Comparison of ENCODE assay signal across 8 cellular contexts in genomic region chr13:77026255-77026782, GRCh38. TPM values are rescaled to one million over a fixed set of nuclear protein-coding genes. Genes with fewer than 3 reads are reported as not detected.
A peak's percentile ranks its signal among the peaks of the same experiment; 100 is the strongest.
DNase-seq lines count a peak whose midpoint lies in the region; ATAC-seq and TF ChIP-seq lines count a peak whose summit lies in the region.

No MANE protein-coding gene starts in this region.

- peak overlapping the region; percentile 99 for H3K18ac ChIP-seq in neuronal stem cell (ENCODE audit: low read length)

- peak overlapping the region; percentile 97 for H3K27ac ChIP-seq in RWPE1
- peak overlapping the region; percentile 98 for H3K27ac ChIP-seq in foreskin keratinocyte
- H3K27ac ChIP-seq in neuronal stem cell (replicated peaks; ENCODE audit: low read length), result peak overlapping the region; percentile 96
- H3K27ac ChIP-seq in substantia nigra (ENCODE audit: low read depth, low read length, poor library complexity, severe bottlenecking), result peak overlapping the region; percentile 95

- peak overlapping the region; percentile 82 for H3K4me2 ChIP-seq in neuronal stem cell (ENCODE audit: insufficient read depth, low read length, poor library complexity, severe bottlenecking)

- peak overlapping the region; percentile 87 for H3K9ac ChIP-seq in neuronal stem cell (ENCODE audit: low read depth, low read length, poor library complexity)

- H3K9me3 ChIP-seq in neuronal stem cell (replicated peaks in 1 of 2; ENCODE audit: control insufficient read depth in 2 of 2, insufficient read depth in 1 of 2, low read depth in 1 of 2, low read length in 2 of 2), result no peaks in the 10 kb centered on the region

- peak overlapping the region; percentile 79 for H2BK15ac ChIP-seq in neuronal stem cell (ENCODE audit: low read length)

- peak overlapping the region; percentile 98 for H2AFZ ChIP-seq in neuronal stem cell (ENCODE audit: low read length)

- CTCF ChIA-PET in RWPE1 (lab: Yijun Ruan, JAX), result interaction anchor here (0.7 to 1.0 kb wide), 2 partner anchors 9 to 1339 kb away, joined by 3 read pairs; no protein-coding TSS in a partner anchor

- TF ChIP-seq CTCF in RWPE1 (conservative IDR thresholded peaks at IDR 0.05; ENCODE audit: low read depth) (no peak), foreskin keratinocyte (conservative IDR thresholded peaks at IDR 0.05) (no peak)

- H3K14ac ChIP-seq in neuronal stem cell (ENCODE audit: low read length), result no peak overlapping the region

- no peak overlapping the region for H4K91ac ChIP-seq in neuronal stem cell (ENCODE audit: low read depth, low read length, poor library complexity)

- no peak overlapping the region for H3K4ac ChIP-seq in neuronal stem cell (ENCODE audit: low read length)

- H3K36me3 ChIP-seq in neuronal stem cell (replicated peaks in 1 of 2; ENCODE audit: control insufficient read depth in 2 of 2, insufficient read depth in 2 of 2, low read length in 2 of 2), result peaks cover 0 to 30% of the 10 kb centered on the region in 2 donors

- no peaks in the 10 kb centered on the region for H3K27me3 ChIP-seq in foreskin keratinocyte
- no peaks in the 10 kb centered on the region for H3K27me3 ChIP-seq in neuronal stem cell (ENCODE audit: control insufficient read depth in 3 of 3, insufficient read depth in 3 of 3, low read depth in 1 of 3, low read length in 3 of 3)

- H4K8ac ChIP-seq in neuronal stem cell (ENCODE audit: low read depth, low read length), result no peak overlapping the region

- DNase-seq in D341Med (ENCODE audit: low spot score) (peak; percentile 87), HUDEP-2 (lab: John Stamatoyannopoulos, UW; ENCODE audit: unreplicated experiment in 76 of 76) (peak in 74 of 76 experiments; percentile 31 to 89 (median 77)), RWPE1 (ENCODE audit: low spot score) (peak; percentile 81), foreskin keratinocyte (peak; percentile 36 to 59), neuronal stem cell (ENCODE audit: low spot score) (peak; percentile 49), substantia nigra (lab: John Stamatoyannopoulos, UW) (peak in 47 of 49 donors; percentile 12 to 86 (median 59))
- peak; percentile 92 for DNase-seq in activated effector memory CD4-positive, alpha-beta T cell treated with anti-CD3 and anti-CD28 coated beads, Interleukin-2, amount 50 U/mL, for 16 hours

- ATAC-seq in GM21381 (IDR thresholded peaks at IDR 0.05; ENCODE audit: unreplicated experiment) (peak; percentile 50), foreskin keratinocyte (peak; percentile 74)

- H3K4me1 ChIP-seq in foreskin keratinocyte (peaks cover 14% of the 10 kb centered on the region), neuronal stem cell (ENCODE audit: control insufficient read depth in 2 of 2, insufficient read depth in 1 of 2, low read depth in 1 of 2, low read length in 2 of 2) (peaks cover 5 to 6% of the 10 kb centered on the region in 2 donors)

- POLR2A ChIA-PET in RWPE1 (lab: Yijun Ruan, JAX; ENCODE audit: low non-redundant PET), result interaction anchor here (0.6 to 0.7 kb wide), 2 partner anchors 12 to 16 kb away, joined by 4 to 7 read pairs; no protein-coding TSS in a partner anchor

- H2BK12ac ChIP-seq in neuronal stem cell (ENCODE audit: low read length), result no peak overlapping the region

- H3K23ac ChIP-seq in neuronal stem cell (ENCODE audit: low read depth, low read length, poor library complexity), result peak overlapping the region; percentile 99

- H3K79me1 ChIP-seq in neuronal stem cell (ENCODE audit: low read depth, low read length), result peaks cover 9% of the 10 kb centered on the region

- H2BK5ac ChIP-seq in neuronal stem cell (ENCODE audit: low read length), result peak overlapping the region; percentile 99

- WGBS in neuronal stem cell (ENCODE audit: extremely low coverage in 2 of 2, insufficient read length in 2 of 2, insufficient replicate concordance in 1 of 2), 2 donors, result no CpG with 5 or more reads among the region's 53 CpGs

- no peak overlapping the region for H2AK5ac ChIP-seq in neuronal stem cell (ENCODE audit: low read depth, low read length)

- H2BK120ac ChIP-seq in neuronal stem cell (ENCODE audit: low read depth, low read length), result no peak overlapping the region

- H3K4me3 ChIP-seq in neuronal stem cell (ENCODE audit: low read length in 2 of 2), result peak overlapping the region; percentile 65 to 100

RNA-seq across cellular contexts. Expression of gene FBXL3, which starts 0.6 kb away (rescaled TPM):
- total RNA-seq in foreskin keratinocyte, result 29.2 and 29.7 TPM in 2 replicates
- 7.9 and 9.6 TPM in 2 replicates for polyA plus RNA-seq in foreskin keratinocyte
- polyA plus RNA-seq in neuronal stem cell (2013, experiment 1 of 2), result 9.7 TPM
- polyA plus RNA-seq in neuronal stem cell (2013, experiment 2 of 2), result 9.9 TPM

RNA-seq across cellular contexts. Expression of gene CLN5, which starts 34.4 kb away (rescaled TPM):
- total RNA-seq in foreskin keratinocyte, result 22.7 and 23.8 TPM in 2 replicates
- polyA plus RNA-seq in foreskin keratinocyte, result 14.2 and 18.6 TPM in 2 replicates
- 10.4 TPM for polyA plus RNA-seq in neuronal stem cell (2013, experiment 1 of 2)
- 10.2 TPM for polyA plus RNA-seq in neuronal stem cell (2013, experiment 2 of 2)

Comparison
In these comparisons a context has a peak if more than half of its experiments do, and no peak if none do; other contexts are left out.
1. Peak in every context shown above with its lines: DNase-seq, ATAC-seq, H3K4me3 ChIP-seq and H3K27ac ChIP-seq.